ENCODE assay signal across 1 cellular context in genomic region chr19:9674669-9675357, GRCh38.
A peak's percentile ranks its signal among the peaks of the same experiment; 100 is the strongest.
TF ChIP-seq lines count a peak whose summit lies in the region.

Gene ZNF562, minus strand, starts transcription at chr19:9675100. Its CDS starts 14,356 bp downstream, at chr19:9660744.

TF ChIP-seq in HepG2, 621 proteins besides CTCF, POLR2A, EP300 and RAD21 (continued from another document and continues in another):
- no peak for TF ChIP-seq HES4 (CRISPR knock-in tag; IDR thresholded peaks at IDR 0.05; ENCODE audit: borderline replicate concordance)
- TF ChIP-seq ZNF556 (CRISPR knock-in tag; IDR thresholded peaks at IDR 0.05; ENCODE audit: borderline replicate concordance): peak; percentile 91; the same call in 1 of the 2 replicates
- TF ChIP-seq PLRG1 (conservative IDR thresholded peaks at IDR 0.05): no peak
- no peak for TF ChIP-seq KDM3A (CRISPR knock-in tag; IDR thresholded peaks at IDR 0.05; ENCODE audit: low read depth)
- 0 out of 2 replicates have a peak, but pooled peaks have one; percentile 31 for TF ChIP-seq ZNF616 (CRISPR knock-in tag; IDR thresholded peaks at IDR 0.05; ENCODE audit: low read depth)
- TF ChIP-seq SRSF9 (IDR thresholded peaks at IDR 0.05; ENCODE audit: borderline replicate concordance, insufficient read depth, low read depth, low read length, poor library complexity, severe bottlenecking): no peak
- peak; percentile 42; the same call in 1 of the 2 replicates for TF ChIP-seq ELF3 (CRISPR knock-in tag; IDR thresholded peaks at IDR 0.05)
- TF ChIP-seq DPF2 (CRISPR knock-in tag; IDR thresholded peaks at IDR 0.05; ENCODE audit: borderline replicate concordance, low read depth): no peak; the same call in 1 of the 2 replicates
- no peak for TF ChIP-seq NFRKB (IDR thresholded peaks at IDR 0.05)
- peak; percentile 44; the same call in 1 of the 2 replicates for TF ChIP-seq BCL3 (CRISPR knock-in tag; IDR thresholded peaks at IDR 0.05)
- 0 out of 2 replicates have a peak, but pooled peaks have one; percentile 31 for TF ChIP-seq SRY (CRISPR knock-in tag; IDR thresholded peaks at IDR 0.05)
- TF ChIP-seq GPBP1L1 (CRISPR knock-in tag; IDR thresholded peaks at IDR 0.05): no peak
- peak; percentile 81 for TF ChIP-seq SRSF1 (optimal IDR thresholded peaks at IDR 0.05; ENCODE audit: low read depth, low read length)
- TF ChIP-seq E2F5 (CRISPR knock-in tag; conservative IDR thresholded peaks at IDR 0.05): no peak
- peak; percentile 42; the same call in 1 of the 2 replicates for TF ChIP-seq ZNF746 (CRISPR knock-in tag; IDR thresholded peaks at IDR 0.05)
- TF ChIP-seq ARNTL (CRISPR knock-in tag; IDR thresholded peaks at IDR 0.05): peak; percentile 63; the same call in 1 of the 2 replicates
- peak; percentile 70 for TF ChIP-seq KLF6 (CRISPR knock-in tag; IDR thresholded peaks at IDR 0.05)
- no peak for TF ChIP-seq NFIB (CRISPR knock-in tag; IDR thresholded peaks at IDR 0.05; ENCODE audit: borderline replicate concordance)
- no peak for TF ChIP-seq AHR (CRISPR knock-in tag; IDR thresholded peaks at IDR 0.05)
- TF ChIP-seq RARG (CRISPR knock-in tag; IDR thresholded peaks at IDR 0.05; ENCODE audit: low read depth): no peak
- TF ChIP-seq, protein P1, sequence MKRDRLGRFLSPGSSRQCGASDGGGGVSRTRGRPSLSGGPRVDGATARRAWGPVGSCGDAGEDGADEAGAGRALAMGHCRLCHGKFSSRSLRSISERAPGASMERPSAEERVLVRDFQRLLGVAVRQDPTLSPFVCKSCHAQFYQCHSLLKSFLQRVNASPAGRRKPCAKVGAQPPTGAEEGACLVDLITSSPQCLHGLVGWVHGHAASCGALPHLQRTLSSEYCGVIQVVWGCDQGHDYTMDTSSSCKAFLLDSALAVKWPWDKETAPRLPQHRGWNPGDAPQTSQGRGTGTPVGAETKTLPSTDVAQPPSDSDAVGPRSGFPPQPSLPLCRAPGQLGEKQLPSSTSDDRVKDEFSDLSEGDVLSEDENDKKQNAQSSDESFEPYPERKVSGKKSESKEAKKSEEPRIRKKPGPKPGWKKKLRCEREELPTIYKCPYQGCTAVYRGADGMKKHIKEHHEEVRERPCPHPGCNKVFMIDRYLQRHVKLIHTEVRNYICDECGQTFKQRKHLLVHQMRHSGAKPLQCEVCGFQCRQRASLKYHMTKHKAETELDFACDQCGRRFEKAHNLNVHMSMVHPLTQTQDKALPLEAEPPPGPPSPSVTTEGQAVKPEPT (CRISPR knock-in tag; IDR thresholded peaks at IDR 0.05; ENCODE audit: low read depth): no peak
- no peak for TF ChIP-seq ZNF629 (CRISPR knock-in tag; conservative IDR thresholded peaks at IDR 0.05)
- peak; percentile 28; the same call in 1 of the 2 replicates for TF ChIP-seq ZNF609 (CRISPR knock-in tag; IDR thresholded peaks at IDR 0.05; ENCODE audit: borderline replicate concordance)
- TF ChIP-seq ZNF451 (CRISPR knock-in tag; IDR thresholded peaks at IDR 0.05): no peak
- TF ChIP-seq TP53 (CRISPR knock-in tag; conservative IDR thresholded peaks at IDR 0.05): no peak
- TF ChIP-seq YEATS2 (CRISPR knock-in tag; IDR thresholded peaks at IDR 0.05; ENCODE audit: borderline replicate concordance): peak; percentile 87
- no peak for TF ChIP-seq ZNF678 (CRISPR knock-in tag; IDR thresholded peaks at IDR 0.05)
- peak; percentile 34 for TF ChIP-seq HNRNPLL (IDR thresholded peaks at IDR 0.05; ENCODE audit: low read depth, low read length, poor library complexity, severe bottlenecking)
- TF ChIP-seq ETV5 (CRISPR knock-in tag; IDR thresholded peaks at IDR 0.05; ENCODE audit: borderline replicate concordance): peak; percentile 53; the same call in 1 of the 2 replicates
- TF ChIP-seq NRL (CRISPR knock-in tag; IDR thresholded peaks at IDR 0.05; ENCODE audit: borderline replicate concordance): 0 out of 2 replicates have a peak, but pooled peaks have one; percentile 57
- TF ChIP-seq, protein P2, sequence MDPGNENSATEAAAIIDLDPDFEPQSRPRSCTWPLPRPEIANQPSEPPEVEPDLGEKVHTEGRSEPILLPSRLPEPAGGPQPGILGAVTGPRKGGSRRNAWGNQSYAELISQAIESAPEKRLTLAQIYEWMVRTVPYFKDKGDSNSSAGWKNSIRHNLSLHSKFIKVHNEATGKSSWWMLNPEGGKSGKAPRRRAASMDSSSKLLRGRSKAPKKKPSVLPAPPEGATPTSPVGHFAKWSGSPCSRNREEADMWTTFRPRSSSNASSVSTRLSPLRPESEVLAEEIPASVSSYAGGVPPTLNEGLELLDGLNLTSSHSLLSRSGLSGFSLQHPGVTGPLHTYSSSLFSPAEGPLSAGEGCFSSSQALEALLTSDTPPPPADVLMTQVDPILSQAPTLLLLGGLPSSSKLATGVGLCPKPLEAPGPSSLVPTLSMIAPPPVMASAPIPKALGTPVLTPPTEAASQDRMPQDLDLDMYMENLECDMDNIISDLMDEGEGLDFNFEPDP (CRISPR knock-in tag; conservative IDR thresholded peaks at IDR 0.05): no peak
- TF ChIP-seq KMT2B (CRISPR knock-in tag; IDR thresholded peaks at IDR 0.05): peak; percentile 83; the same call in 1 of the 2 replicates
- TF ChIP-seq ZNF790 (CRISPR knock-in tag; IDR thresholded peaks at IDR 0.05; ENCODE audit: borderline replicate concordance): no peak
- TF ChIP-seq ZC3H13 (CRISPR knock-in tag; IDR thresholded peaks at IDR 0.05): peak; percentile 28; the same call in 1 of the 2 replicates
- TF ChIP-seq ISX (CRISPR knock-in tag; conservative IDR thresholded peaks at IDR 0.05): no peak
- peak; percentile 56; the same call in 1 of the 2 replicates for TF ChIP-seq ZNF329 (CRISPR knock-in tag; IDR thresholded peaks at IDR 0.05; ENCODE audit: low read depth)
- no peak for TF ChIP-seq ZNF615 (CRISPR knock-in tag; IDR thresholded peaks at IDR 0.05; ENCODE audit: borderline replicate concordance)
- no peak for TF ChIP-seq FOSL1 (CRISPR knock-in tag; IDR thresholded peaks at IDR 0.05; ENCODE audit: borderline replicate concordance)
- TF ChIP-seq HMGXB3 (CRISPR knock-in tag; IDR thresholded peaks at IDR 0.05; ENCODE audit: borderline replicate concordance): peak; percentile 22; the same call in 1 of the 2 replicates
- TF ChIP-seq ZNF569 (CRISPR knock-in tag; IDR thresholded peaks at IDR 0.05; ENCODE audit: borderline replicate concordance): no peak
- TF ChIP-seq, protein P3, sequence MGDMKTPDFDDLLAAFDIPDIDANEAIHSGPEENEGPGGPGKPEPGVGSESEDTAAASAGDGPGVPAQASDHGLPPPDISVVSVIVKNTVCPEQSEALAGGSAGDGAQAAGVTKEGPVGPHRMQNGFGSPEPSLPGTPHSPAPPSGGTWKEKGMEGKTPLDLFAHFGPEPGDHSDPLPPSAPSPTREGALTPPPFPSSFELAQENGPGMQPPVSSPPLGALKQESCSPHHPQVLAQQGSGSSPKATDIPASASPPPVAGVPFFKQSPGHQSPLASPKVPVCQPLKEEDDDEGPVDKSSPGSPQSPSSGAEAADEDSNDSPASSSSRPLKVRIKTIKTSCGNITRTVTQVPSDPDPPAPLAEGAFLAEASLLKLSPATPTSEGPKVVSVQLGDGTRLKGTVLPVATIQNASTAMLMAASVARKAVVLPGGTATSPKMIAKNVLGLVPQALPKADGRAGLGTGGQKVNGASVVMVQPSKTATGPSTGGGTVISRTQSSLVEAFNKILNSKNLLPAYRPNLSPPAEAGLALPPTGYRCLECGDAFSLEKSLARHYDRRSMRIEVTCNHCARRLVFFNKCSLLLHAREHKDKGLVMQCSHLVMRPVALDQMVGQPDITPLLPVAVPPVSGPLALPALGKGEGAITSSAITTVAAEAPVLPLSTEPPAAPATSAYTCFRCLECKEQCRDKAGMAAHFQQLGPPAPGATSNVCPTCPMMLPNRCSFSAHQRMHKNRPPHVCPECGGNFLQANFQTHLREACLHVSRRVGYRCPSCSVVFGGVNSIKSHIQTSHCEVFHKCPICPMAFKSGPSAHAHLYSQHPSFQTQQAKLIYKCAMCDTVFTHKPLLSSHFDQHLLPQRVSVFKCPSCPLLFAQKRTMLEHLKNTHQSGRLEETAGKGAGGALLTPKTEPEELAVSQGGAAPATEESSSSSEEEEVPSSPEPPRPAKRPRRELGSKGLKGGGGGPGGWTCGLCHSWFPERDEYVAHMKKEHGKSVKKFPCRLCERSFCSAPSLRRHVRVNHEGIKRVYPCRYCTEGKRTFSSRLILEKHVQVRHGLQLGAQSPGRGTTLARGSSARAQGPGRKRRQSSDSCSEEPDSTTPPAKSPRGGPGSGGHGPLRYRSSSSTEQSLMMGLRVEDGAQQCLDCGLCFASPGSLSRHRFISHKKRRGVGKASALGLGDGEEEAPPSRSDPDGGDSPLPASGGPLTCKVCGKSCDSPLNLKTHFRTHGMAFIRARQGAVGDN (CRISPR knock-in tag; IDR thresholded peaks at IDR 0.05): peak; percentile 95
- TF ChIP-seq HNRNPL (IDR thresholded peaks at IDR 0.05; ENCODE audit: low read depth, low read length): peak; percentile 50; the same call in 1 of the 2 replicates
